8 cellular contexts compared by ENCODE assay signal in genomic region chr10:50224330-50224952, GRCh38. TPM values are rescaled to one million over a fixed set of nuclear protein-coding genes. Genes with fewer than 3 reads are reported as not detected.
DNase-seq lines count a peak whose midpoint lies in the region; ATAC-seq, FAIRE-seq and TF ChIP-seq lines count a peak whose summit lies in the region.

No MANE protein-coding gene starts in this region.

- H3K9me3 ChIP-seq in right lobe of liver: no peaks in the 10 kb centered on the region

- intact Hi-C loops in right lobe of liver (cut with DNase I): no loop called here

- WGBS in right lobe of liver (ENCODE audit: insufficient coverage, low coverage, low lambda C conversion rate, missing lambda C conversion rate): 44% methylated on average over 4 of the region's 6 CpGs

- H3K27ac ChIP-seq in right lobe of liver: no peak overlapping the region

- peak; percentile 7 for DNase-seq in activated naive CD4-positive, alpha-beta T cell treated with Interleukin-2 at 50 U/mL for 16 hours
- DNase-seq in activated naive CD4-positive, alpha-beta T cell (lab: John Stamatoyannopoulos, UW): no peak
- DNase-seq in KG1 (lab: John Stamatoyannopoulos, UW) (peak; percentile 27), RPMI7951 (ENCODE audit: low read depth) (peak; percentile 52), bronchial epithelial cell (ENCODE audit: low read depth) (peak; percentile 92), right lobe of liver (no peak)

- peaks cover 0 to 4% (median 0%) of the 10 kb centered on the region in 4 donors for H3K4me1 ChIP-seq in right lobe of liver

- H3K36me3 ChIP-seq in bronchial epithelial cell (ENCODE audit: control insufficient read depth, insufficient read depth, low read length): no peaks in the 10 kb centered on the region
- no peaks in the 10 kb centered on the region for H3K36me3 ChIP-seq in right lobe of liver

- H3K4me3 ChIP-seq in bronchial epithelial cell (ENCODE audit: low read depth, low read length) (no peak overlapping the region), right lobe of liver (no peak overlapping the region)

- peak; percentile 97 for ATAC-seq in GM21786 (IDR thresholded peaks at IDR 0.05; ENCODE audit: unreplicated experiment)
- ATAC-seq in right lobe of liver: peak; percentile 92 to 99 (median 93)
- no peak for ATAC-seq in HG02970 (IDR thresholded peaks at IDR 0.05; ENCODE audit: low FRiP score, unreplicated experiment)

- TF ChIP-seq CTCF in bronchial epithelial cell (IDR thresholded peaks at IDR 0.05; ENCODE audit: insufficient read depth, low read length, severe bottlenecking): peak; percentile 74
- TF ChIP-seq CTCF in right lobe of liver (IDR thresholded peaks at IDR 0.05): peak; percentile 51 to 73 (median 68)

- FAIRE-seq in bronchial epithelial cell (lab: Jason Lieb, UNC): peak; percentile 97

- H3K27me3 ChIP-seq in bronchial epithelial cell (ENCODE audit: control insufficient read depth, insufficient read depth, low read length) (peaks cover 3% of the 10 kb centered on the region), right lobe of liver (no peaks in the 10 kb centered on the region)

- no peak for TF ChIP-seq POLR2A in right lobe of liver (IDR thresholded peaks at IDR 0.05)

RNA-seq across cellular contexts. Expression of gene ASAH2, which starts 26.9 kb away (rescaled TPM):
- 0.39 and 0.84 TPM in 2 replicates for total RNA-seq in RPMI7951 (2014; rRNA removed; shearing (Covaris generic))
- total RNA-seq in bronchial epithelial cell (0.77 and 1.6 TPM in 2 replicates), right lobe of liver (1 to 10 TPM; 1.0 to 6.4 (median 1.8) TPM)

Comparison
In these comparisons a context has a peak if more than half of its experiments do, and no peak if none do; other contexts are left out.
1. DNase-seq: peak in activated naive CD4-positive, alpha-beta T cell treated with Interleukin-2 at 50 U/mL for 16 hours (single experiment), KG1 (single experiment), RPMI7951 (single experiment) and bronchial epithelial cell (single experiment); none in activated naive CD4-positive, alpha-beta T cell (0 of 4) and right lobe of liver (0 of 3).